Comparison of ENCODE assay signal across 18 cellular contexts in genomic region chr10:102102421-102102820, GRCh38.
"Had no signal": no experiment of that assay in that cellular context is flagged by ENCODE, and none has a peak within 500 bp of the region (broad histone marks: within the 10 kb centered on the region; RNA-seq: fewer than 3 reads in every experiment).

No MANE protein-coding gene starts in this region.

- H3K4me3 Mint-ChIP-seq: naive thymus-derived CD4-positive, alpha-beta T cell; nephron progenitor cell had no signal

- ATAC-seq: heart right ventricle; naive thymus-derived CD4-positive, alpha-beta T cell had no signal

- H3K4me3 ChIP-seq: esophagus squamous epithelium, heart right ventricle, right atrium auricular region, sigmoid colon, skin epidermis, stomach, thoracic aorta, transverse colon had no signal

- DNase-seq: dermis blood vessel endothelial cell; esophagus squamous epithelium; heart right ventricle; hypothalamus; kidney glomerular epithelial cell; naive thymus-derived CD4-positive, alpha-beta T cell; nephron progenitor cell; posterior cingulate gyrus; sigmoid colon; stimulated activated CD4-positive, alpha-beta T cell treated with anti-CD3 and anti-CD28 coated beads, Interleukin-2, amount 100 ng/mL, for 24 hours; stimulated activated CD4-positive, alpha-beta T cell treated with anti-CD3 and anti-CD28 coated beads, Interleukin-4, amount 100 ng/mL, for 4 hours; stimulated activated naive CD4-positive, alpha-beta T cell; stomach; substantia nigra; transverse colon had no signal

- H3K4me1 Mint-ChIP-seq: nephron progenitor cell had no signal

- H3K9me3 Mint-ChIP-seq: naive thymus-derived CD4-positive, alpha-beta T cell; nephron progenitor cell had no signal

- H3K27ac Mint-ChIP-seq: naive thymus-derived CD4-positive, alpha-beta T cell; nephron progenitor cell had no signal

- H3K27me3 Mint-ChIP-seq: naive thymus-derived CD4-positive, alpha-beta T cell had no signal
